8 cellular contexts compared by ENCODE assay signal in the genomic region with DNA sequence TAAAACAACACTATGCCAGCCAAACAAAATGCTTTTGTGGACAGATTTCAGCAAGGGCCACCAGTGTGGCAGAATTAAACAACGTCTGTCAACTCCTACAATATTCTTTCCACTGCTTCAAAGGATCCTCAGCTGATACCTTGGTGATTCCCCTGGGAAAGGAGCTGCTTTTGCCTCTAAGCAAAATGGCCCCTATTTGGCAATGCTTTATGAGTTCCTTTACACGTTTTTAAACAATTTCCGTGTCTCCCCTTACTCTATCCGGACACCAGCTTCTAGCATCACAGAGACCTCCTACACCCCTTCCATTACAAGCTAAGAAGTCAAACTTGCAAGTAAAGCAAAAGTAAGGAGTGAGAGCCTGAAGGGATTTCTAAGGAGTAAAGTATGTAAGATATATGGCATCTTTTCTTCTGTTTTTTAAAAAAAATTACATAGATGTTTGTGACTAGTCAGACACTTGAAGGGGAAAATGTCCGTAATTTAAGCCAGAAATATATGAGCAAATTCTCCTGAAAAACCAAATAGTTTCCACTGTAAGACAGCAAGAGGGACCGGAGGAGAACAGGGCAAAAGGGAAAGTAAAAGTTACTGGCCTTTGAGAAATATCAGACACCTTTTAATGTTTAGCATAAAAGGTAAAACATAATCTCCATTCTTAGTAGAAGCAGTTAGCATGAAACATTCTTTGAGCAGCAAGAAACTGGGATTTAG. TPM values are rescaled to one million over a fixed set of nuclear protein-coding genes. Genes with fewer than 3 reads are reported as not detected.
DNase-seq lines count a peak whose midpoint lies in the region; ATAC-seq and TF ChIP-seq lines count a peak whose summit lies in the region.

No MANE protein-coding gene starts in this region.

- H3K4me3 Mint-ChIP-seq in activated T-helper 17 cell treated with anti-CD3 and anti-CD28 coated beads, Interleukin-2, amount 50 U/mL, for 72 hours, result peak overlapping the region; percentile 100

- H3K36me3 ChIP-seq in tibial artery, result no peaks in the 10 kb centered on the region

- TF ChIP-seq CTCF in 22Rv1 (IDR thresholded peaks at IDR 0.05) (no peak), GM20000 (IDR thresholded peaks at IDR 0.05; ENCODE audit: extremely low read depth, missing control alignments) (no peak), tibial artery (IDR thresholded peaks at IDR 0.05) (no peak)

- peak overlapping the region; percentile 98 for H3K27ac Mint-ChIP-seq in activated T-helper 17 cell treated with anti-CD3 and anti-CD28 coated beads, Interleukin-2, amount 50 U/mL, for 72 hours

- H3K36me3 Mint-ChIP-seq in activated T-helper 17 cell treated with anti-CD3 and anti-CD28 coated beads, Interleukin-2, amount 50 U/mL, for 72 hours (ENCODE audit: low read depth), result peaks cover 59% of the 10 kb centered on the region

- H3K4me1 Mint-ChIP-seq in activated T-helper 17 cell treated with anti-CD3 and anti-CD28 coated beads, Interleukin-2, amount 50 U/mL, for 72 hours, result peaks cover 35% of the 10 kb centered on the region

- no peak for ATAC-seq in activated T-helper 17 cell treated with anti-CD3 and anti-CD28 coated beads, Interleukin-2, amount 50 U/mL, for 72 hours (replicated peaks)
- ATAC-seq in GM18867 (IDR thresholded peaks at IDR 0.05; ENCODE audit: unreplicated experiment), result no peak
- ATAC-seq in HG03135 (IDR thresholded peaks at IDR 0.05; ENCODE audit: unreplicated experiment), result no peak

- intact Hi-C loops in tibial artery (cut with DNase I; ENCODE audit: low total_unique reads), result loop anchor here (10.0 kb wide), 1 partner anchor 54 kb away; no protein-coding TSS in a partner anchor

- H3K9me3 Mint-ChIP-seq in activated T-helper 17 cell treated with anti-CD3 and anti-CD28 coated beads, Interleukin-2, amount 50 U/mL, for 72 hours, result no peaks in the 10 kb centered on the region

- H3K9me3 ChIP-seq in tibial artery, result no peaks in the 10 kb centered on the region

- H3K4me1 ChIP-seq in tibial artery, result peaks cover 0 to 59% (median 32%) of the 10 kb centered on the region in 4 donors

- H3K27ac ChIP-seq in 22Rv1 (peak overlapping the region; percentile 91; the same call in 1 of the 2 replicates), tibial artery (peak overlapping the region; percentile 91 to 94)

- no peaks in the 10 kb centered on the region for H3K27me3 ChIP-seq in tibial artery

- H3K4me3 ChIP-seq in tibial artery, result peak overlapping the region; percentile 78 to 82

- no peaks in the 10 kb centered on the region for H3K27me3 Mint-ChIP-seq in activated T-helper 17 cell treated with anti-CD3 and anti-CD28 coated beads, Interleukin-2, amount 50 U/mL, for 72 hours

- DNase-seq in GM20000 (ENCODE audit: low spot score) (peak; percentile 54), kidney tubule cell (ENCODE audit: low spot score) (peak; percentile 27), tibial artery (no peak), ecto neural progenitor cell (ENCODE audit: low spot score) (no peak)

RNA-seq across cellular contexts. Expression of gene SOS1, which starts 1.9 kb away (rescaled TPM):
- 100 to 1,000 TPM in 1 of 2 donors, 10 to 100 TPM in 1; 98.7 to 116 TPM for total RNA-seq in activated T-helper 17 cell treated with anti-CD3 and anti-CD28 coated beads, Interleukin-2, amount 50 U/mL, for 72 hours

Comparison
In these comparisons a context has a peak if more than half of its experiments do, and no peak if none do; other contexts are left out.
1. DNase-seq: peak in GM20000 (single experiment) and kidney tubule cell (single experiment); none in tibial artery (0 of 2) and ecto neural progenitor cell (single experiment).